8 cellular contexts compared by ENCODE assay signal in genomic region chr1:6200188-6200809, GRCh38. TPM values are rescaled to one million over a fixed set of nuclear protein-coding genes. Genes with fewer than 3 reads are reported as not detected.
DNase-seq lines count a peak whose midpoint lies in the region; ATAC-seq and TF ChIP-seq lines count a peak whose summit lies in the region.

No MANE protein-coding gene starts in this region.

- H3K9me3 ChIP-seq in transverse colon = no peaks in the 10 kb centered on the region

- TF ChIP-seq CTCF in kidney epithelial cell (IDR thresholded peaks at IDR 0.05; ENCODE audit: insufficient read depth, low read length, poor library complexity, severe bottlenecking) (no peak), transverse colon (IDR thresholded peaks at IDR 0.05) (no peak)

- TF ChIP-seq POLR2A in transverse colon (IDR thresholded peaks at IDR 0.05) (no peak), GM18505 (IDR thresholded peaks at IDR 0.05; ENCODE audit: borderline replicate concordance, extremely low read depth, insufficient read depth, insufficient read length) (no peak)

- H3K36me3 Mint-ChIP-seq in activated T-cell treated with anti-CD3 and anti-CD28 coated beads, Interleukin-2, amount 50 U/mL, for 24 hours (ENCODE audit: low read depth) = peaks cover 39% of the 10 kb centered on the region
- peaks cover 17% of the 10 kb centered on the region for H3K36me3 Mint-ChIP-seq in activated naive CD8-positive, alpha-beta T cell

- intact Hi-C loops in transverse colon (cut with DNase I; ENCODE audit: low total_unique reads) = no loop called here

- in situ Hi-C loops in transverse colon (cut with MboI; ENCODE audit: low pct_ligation_motif_present in 1 of 4, low pct_unique_long_range_greater_than_20kb in 1 of 4, low sequenced_read_pairs in 3 of 4) = no loop called here

- peaks cover 2% of the 10 kb centered on the region for H3K27me3 Mint-ChIP-seq in activated T-cell treated with anti-CD3 and anti-CD28 coated beads, Interleukin-2, amount 50 U/mL, for 24 hours
- H3K27me3 Mint-ChIP-seq in activated naive CD8-positive, alpha-beta T cell = no peaks in the 10 kb centered on the region

- 71 to 83% methylated on average over 1 to 10 of the region's 10 CpGs for WGBS in transverse colon (ENCODE audit: low coverage in 1 of 2), 2 donors

- H3K9me3 Mint-ChIP-seq in activated T-cell treated with anti-CD3 and anti-CD28 coated beads, Interleukin-2, amount 50 U/mL, for 24 hours = no peaks in the 10 kb centered on the region
- H3K9me3 Mint-ChIP-seq in activated naive CD8-positive, alpha-beta T cell (ENCODE audit: low read depth) = no peaks in the 10 kb centered on the region

- ATAC-seq in GM18505 (IDR thresholded peaks at IDR 0.05; ENCODE audit: unreplicated experiment) (no peak), left lobe of liver (no peak)

- TF ChIP-seq EP300 in transverse colon (IDR thresholded peaks at IDR 0.05; ENCODE audit: low read depth) = no peak

- peak overlapping the region; percentile 91 for H3K4me3 Mint-ChIP-seq in activated T-cell treated with anti-CD3 and anti-CD28 coated beads, Interleukin-2, amount 50 U/mL, for 24 hours
- peak overlapping the region; percentile 99 for H3K4me3 Mint-ChIP-seq in activated naive CD8-positive, alpha-beta T cell

- no peaks in the 10 kb centered on the region for H3K27me3 ChIP-seq in kidney epithelial cell (ENCODE audit: control insufficient read depth, insufficient read depth, low read length)
- H3K27me3 ChIP-seq in transverse colon = no peaks in the 10 kb centered on the region

- peak overlapping the region; percentile 97 for H3K4me3 ChIP-seq in kidney epithelial cell (ENCODE audit: low read depth, low read length)
- H3K4me3 ChIP-seq in transverse colon = peak overlapping the region in 3 of 4 donors; percentile 93 to 99 (median 94)

- peaks cover 13 to 39% (median 26%) of the 10 kb centered on the region in 4 donors for H3K4me1 ChIP-seq in transverse colon

- DNase-seq in activated T-cell treated with anti-CD3 and anti-CD28 coated beads, Interleukin-2, amount 50 U/mL, for 24 hours = no peak
- DNase-seq in activated T-cell treated with anti-CD3 and anti-CD28 coated beads, Interleukin-2, amount 50 U/mL, for 1 hour = no peak
- DNase-seq in kidney epithelial cell (ENCODE audit: low read depth) = no peak
- DNase-seq in transverse colon = no peak
- no peak for DNase-seq in superior temporal gyrus (ENCODE audit: extremely low spot score)
- no peak for DNase-seq in left lobe of liver (ENCODE audit: low spot score)

- peak overlapping the region; percentile 95 for H3K27ac Mint-ChIP-seq in activated T-cell treated with anti-CD3 and anti-CD28 coated beads, Interleukin-2, amount 50 U/mL, for 24 hours
- H3K27ac Mint-ChIP-seq in activated naive CD8-positive, alpha-beta T cell = peak overlapping the region; percentile 97

- peak overlapping the region; percentile 81 to 89 (median 88) for H3K27ac ChIP-seq in transverse colon

- peaks cover 47% of the 10 kb centered on the region for H3K4me1 Mint-ChIP-seq in activated T-cell treated with anti-CD3 and anti-CD28 coated beads, Interleukin-2, amount 50 U/mL, for 24 hours (ENCODE audit: low read depth)
- H3K4me1 Mint-ChIP-seq in activated naive CD8-positive, alpha-beta T cell (ENCODE audit: low read depth) = peaks cover 47% of the 10 kb centered on the region

- H3K36me3 ChIP-seq in kidney epithelial cell (ENCODE audit: control insufficient read depth, insufficient read depth, low read length) (peaks cover 1% of the 10 kb centered on the region), transverse colon (peaks cover 0 to 18% (median 7%) of the 10 kb centered on the region in 4 donors)

RNA-seq across cellular contexts. Expression of gene RPL22, which starts 0.9 kb away (rescaled TPM):
- total RNA-seq in kidney epithelial cell (193 and 205 TPM in 2 replicates), transverse colon (100 to 1,000 TPM in 3 of 4 donors, 10 to 100 TPM in 1; 56.5 to 170 (median 106) TPM), left lobe of liver (109 TPM)

RNA-seq across cellular contexts. Expression of gene RNF207, which starts 5.6 kb away (rescaled TPM):
- total RNA-seq in kidney epithelial cell = 20.1 and 32.0 TPM in 2 replicates
- 1,000 to 10,000 TPM in 1 of 4 donors, 100 to 1,000 TPM in 2, 10 to 100 TPM in 1; 82.6 to 1,341 (median 190) TPM for total RNA-seq in transverse colon
- 17.7 TPM for total RNA-seq in left lobe of liver

RNA-seq across cellular contexts. Expression of gene CHD5, which starts 20.2 kb away (rescaled TPM):
- under 0.01 and 0.08 TPM in 2 replicates for total RNA-seq in kidney epithelial cell
- total RNA-seq in transverse colon = 1 to 10 TPM in 2 of 4 donors, under 1 TPM in 2; 0.14 to 1.6 (median 1.2) TPM
- 0.08 TPM for total RNA-seq in left lobe of liver

RNA-seq across cellular contexts. Expression of gene ICMT, which starts 35.5 kb away (rescaled TPM):
- total RNA-seq in kidney epithelial cell = 67.1 and 68.0 TPM in 2 replicates
- total RNA-seq in transverse colon = 10 to 100 TPM; 21.3 to 84.1 (median 61.8) TPM
- 25.9 TPM for total RNA-seq in left lobe of liver

RNA-seq across cellular contexts. Expression of gene HES3, which starts 43.7 kb away (rescaled TPM):
- total RNA-seq in kidney epithelial cell (not detected in 2 replicates), transverse colon (not detected), left lobe of liver (not detected)
